Comparison of ENCODE assay signal across 8 cellular contexts in genomic region chr7:99615989-99616358, GRCh38. TPM values are rescaled to one million over a fixed set of nuclear protein-coding genes. Genes with fewer than 3 reads are reported as not detected.
DNase-seq lines count a peak whose midpoint lies in the region; ATAC-seq and TF ChIP-seq lines count a peak whose summit lies in the region.

No MANE protein-coding gene starts in this region.

- TF ChIP-seq CTCF in left ventricle myocardium inferior (IDR thresholded peaks at IDR 0.05; ENCODE audit: borderline replicate concordance): no peak
- TF ChIP-seq CTCF in brain (conservative IDR thresholded peaks at IDR 0.05): no peak
- TF ChIP-seq CTCF in vagina (IDR thresholded peaks at IDR 0.05): no peak

- H3K9me3 Mint-ChIP-seq in brain: peaks cover 0 to 9% (median 3%) of the 10 kb centered on the region in 5 experiments

- peak overlapping the region in 1 of 2 donors; percentile 96 for H3K9ac ChIP-seq in mucosa of rectum (ENCODE audit: low read depth in 1 of 2, low read length in 2 of 2)

- DNase-seq in left ventricle myocardium inferior (no peak), Right ventricle myocardium superior (no peak), vagina (ENCODE audit: extremely low spot score in 2 of 2) (peak in 1 of 2 donors; percentile 75), hepatic stellate cell (ENCODE audit: low spot score) (no peak), dermis blood vessel endothelial cell (no peak)

- H3K27me3 Mint-ChIP-seq in brain: peaks cover 8% of the 10 kb centered on the region

- H3K4me3 Mint-ChIP-seq in brain: peak overlapping the region; percentile 94 to 99 (median 95)

- H3K4me1 ChIP-seq in left ventricle myocardium inferior (peaks cover 29% of the 10 kb centered on the region), mucosa of rectum (ENCODE audit: control insufficient read depth in 2 of 2, insufficient read depth in 2 of 2, low read length in 2 of 2) (peaks cover 7 to 8% of the 10 kb centered on the region in 2 donors), vagina (peaks cover 18% of the 10 kb centered on the region)

- H3K9me3 ChIP-seq in left ventricle myocardium inferior (replicated peaks): no peaks in the 10 kb centered on the region
- H3K9me3 ChIP-seq in mucosa of rectum (ENCODE audit: control insufficient read depth in 2 of 2, low read length in 2 of 2): no peaks in the 10 kb centered on the region
- H3K9me3 ChIP-seq in vagina: no peaks in the 10 kb centered on the region

- H3K36me3 Mint-ChIP-seq in brain: peaks cover 32% of the 10 kb centered on the region

- H3K27me3 ChIP-seq in left ventricle myocardium inferior (ENCODE audit: low read depth) (no peaks in the 10 kb centered on the region), mucosa of rectum (ENCODE audit: control insufficient read depth in 2 of 2, insufficient read depth in 2 of 2, low read length in 2 of 2) (no peaks in the 10 kb centered on the region), vagina (no peaks in the 10 kb centered on the region)

- no peak for TF ChIP-seq POLR2A in vagina (IDR thresholded peaks at IDR 0.05)

- H3K36me3 ChIP-seq in left ventricle myocardium inferior (peaks cover 27% of the 10 kb centered on the region), mucosa of rectum (ENCODE audit: control insufficient read depth in 2 of 2, insufficient read depth in 2 of 2, low read length in 2 of 2) (peaks cover 19 to 23% of the 10 kb centered on the region in 2 donors), vagina (peaks cover 0 to 23% of the 10 kb centered on the region in 2 donors)

- H3K27ac ChIP-seq in left ventricle myocardium inferior (replicated peaks): peak overlapping the region; percentile 93
- H3K27ac ChIP-seq in mucosa of rectum (ENCODE audit: low read depth in 2 of 2, low read length in 2 of 2): peak overlapping the region in 1 of 2 donors; percentile 82
- peak overlapping the region; percentile 78 for H3K27ac ChIP-seq in vagina

- H3K4me1 Mint-ChIP-seq in brain: peaks cover 38% of the 10 kb centered on the region

- H3K4me3 ChIP-seq in left ventricle myocardium inferior (peak overlapping the region; percentile 98), mucosa of rectum (ENCODE audit: low read length in 2 of 2) (peak overlapping the region; percentile 96 to 98), vagina (peak overlapping the region; percentile 93 to 96)

- peak overlapping the region; percentile 96 to 97 (median 97) for H3K27ac Mint-ChIP-seq in brain

- intact Hi-C loops in left ventricle myocardium inferior (cut with micrococcal nuclease) (no loop called here), Right ventricle myocardium superior (cut with DNase I) (no loop called here), vagina (cut with DNase I) (no loop called here)

- ATAC-seq in Right ventricle myocardium superior (ENCODE audit: poor library complexity) (no peak), GM21360 (IDR thresholded peaks at IDR 0.05; ENCODE audit: unreplicated experiment) (no peak)

RNA-seq across cellular contexts. Expression of gene ZSCAN25, which starts 0.8 kb away (rescaled TPM):
- total RNA-seq in left ventricle myocardium inferior: 9.0 TPM
- 6.9 TPM for total RNA-seq in Right ventricle myocardium superior
- polyA plus RNA-seq in brain (ENCODE audit: insufficient read depth, low read depth, low replicate concordance): 5.1 TPM
- total RNA-seq in vagina: 12.3 TPM
- total RNA-seq in dermis blood vessel endothelial cell: 14.8 and 17.9 TPM in 2 replicates

RNA-seq across cellular contexts. Expression of gene TMEM225B, which starts 17.9 kb away (rescaled TPM):
- total RNA-seq in left ventricle myocardium inferior (not detected), Right ventricle myocardium superior (not detected), vagina (1.2 TPM), dermis blood vessel endothelial cell (0.09 and 0.17 TPM in 2 replicates)
- polyA plus RNA-seq in brain (ENCODE audit: insufficient read depth, low read depth, low replicate concordance): 2.7 TPM

RNA-seq across cellular contexts. Expression of gene ZNF655, which starts 57.5 kb away (rescaled TPM):
- total RNA-seq in left ventricle myocardium inferior (26.1 TPM), Right ventricle myocardium superior (24.0 TPM), vagina (144 TPM), dermis blood vessel endothelial cell (10.0 and 10.9 TPM in 2 replicates)
- 16.7 TPM for polyA plus RNA-seq in brain (ENCODE audit: insufficient read depth, low read depth, low replicate concordance)
